15 cellular contexts compared by ENCODE assay signal in the genomic region with DNA sequence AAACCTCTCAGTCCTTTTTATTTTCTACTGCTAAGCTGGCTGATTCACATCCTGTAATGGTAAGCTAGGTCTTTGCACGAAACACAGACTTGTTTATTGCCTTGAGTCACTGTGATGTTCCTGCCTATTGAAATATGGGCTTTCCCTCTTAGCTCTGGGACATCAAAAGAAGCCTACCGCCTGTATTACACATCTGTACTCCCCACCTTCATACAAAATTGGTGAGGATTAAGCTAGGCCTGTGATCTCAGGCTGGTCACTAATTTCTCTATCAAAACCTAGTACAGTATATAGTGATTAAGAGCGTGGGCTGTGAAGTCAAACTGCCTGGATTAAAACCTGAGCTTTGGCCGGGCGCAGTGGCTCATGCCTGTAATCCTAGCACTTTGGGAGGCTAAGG.
A peak's percentile ranks its signal among the peaks of the same experiment; 100 is the strongest.
DNase-seq lines count a peak whose midpoint lies in the region; ATAC-seq, FAIRE-seq and TF ChIP-seq lines count a peak whose summit lies in the region.
"Had no signal": no experiment of that assay in that cellular context is flagged by ENCODE, and none has a peak within 500 bp of the region (broad histone marks: within the 10 kb centered on the region; RNA-seq: fewer than 3 reads in every experiment).

No MANE protein-coding gene starts in this region.

- peaks cover 7% of the 10 kb centered on the region for H3K4me1 ChIP-seq in astrocyte (ENCODE audit: insufficient read depth, low read length)
- H3K4me1 ChIP-seq in PC-9 (replicated peaks; ENCODE audit: insufficient read depth) = peaks cover 9% of the 10 kb centered on the region

- H4K20me1 ChIP-seq in astrocyte (ENCODE audit: insufficient read depth, low read length) = no peaks in the 10 kb centered on the region
- peaks cover 10% of the 10 kb centered on the region; the same call in 1 of the 2 replicates for H4K20me1 ChIP-seq in PC-9 (ENCODE audit: insufficient read depth)

- H3K27me3 ChIP-seq in astrocyte (ENCODE audit: insufficient read depth, low read length) (no peaks in the 10 kb centered on the region), PC-9 (ENCODE audit: insufficient read depth, low read depth) (no peaks in the 10 kb centered on the region)
- H3K27me3 ChIP-seq: suprapubic skin had no signal

- peak; percentile 59 for FAIRE-seq in astrocyte (lab: Jason Lieb, UNC)
- FAIRE-seq: colon, GM18507 had no signal

- ATAC-seq in left colon = peak; percentile 87

- no peaks in the 10 kb centered on the region for H3K9me2 ChIP-seq in PC-9 (ENCODE audit: insufficient read depth)

- peak; percentile 84 for DNase-seq in AG08395 (ENCODE audit: low spot score)
- no peak for DNase-seq in HEK293T (ENCODE audit: extremely low spot score)
- DNase-seq in astrocyte (ENCODE audit: low read depth) = peak; percentile 68
- no peak for DNase-seq in left colon
- no peak for DNase-seq in NCI-H524 treated with DMSO at 0.1 percent for 48 hours (lab: John Stamatoyannopoulos, UW)
- no peak for DNase-seq in posterior cingulate gyrus
- no peak for DNase-seq in NCI-H446 treated with DMSO at 0.1 percent for 48 hours (lab: John Stamatoyannopoulos, UW)
- DNase-seq in PC-9 = no peak
- DNase-seq: activated effector memory CD4-positive, alpha-beta T cell treated with anti-CD3 and anti-CD28 coated beads, Interleukin-2, amount 50 U/mL, for 16 hours; Right ventricle myocardium superior had no signal

- intact Hi-C loops in left colon (cut with DNase I, micrococcal nuclease) = no loop called here
- intact Hi-C loops in posterior cingulate gyrus (cut with DNase I) = no loop called here
- intact Hi-C loops in PC-9 (cut with micrococcal nuclease; ENCODE audit: unreplicated experiment) = no loop called here

- peaks cover 58% of the 10 kb centered on the region for H3K4me1 Mint-ChIP-seq in astrocyte (ENCODE audit: low read depth, unreplicated experiment)

- no peaks in the 10 kb centered on the region for H3K79me2 ChIP-seq in astrocyte (ENCODE audit: insufficient read depth, low read length)
- H3K79me2 ChIP-seq in PC-9 (ENCODE audit: low read depth) = peaks cover 4% of the 10 kb centered on the region
- H3K79me2 ChIP-seq: parathyroid adenoma had no signal

- CTCF ChIA-PET in HEK293T (lab: Yijun Ruan, JAX) (interaction anchor here (0.6 to 1.4 kb wide), 5 partner anchors 14 to 174 kb away, joined by 3 to 4 read pairs (median 3); no protein-coding TSS in a partner anchor), PC-9 (lab: Charles Lee) (interaction anchor here (0.6 to 0.7 kb wide), 2 partner anchors 26 to 165 kb away, joined by 4 to 9 read pairs; no protein-coding TSS in a partner anchor)

- H3K36me3 ChIP-seq in astrocyte (ENCODE audit: insufficient read depth, low read length) (no peaks in the 10 kb centered on the region), PC-9 (ENCODE audit: low read depth) (no peaks in the 10 kb centered on the region)
- H3K36me3 ChIP-seq: suprapubic skin had no signal

- H3K27ac Mint-ChIP-seq in astrocyte (ENCODE audit: unreplicated experiment) = peak overlapping the region; percentile 95

- H3K4me2 ChIP-seq in astrocyte (ENCODE audit: low read length) (peak overlapping the region; percentile 12), PC-9 (no peak overlapping the region)
- H3K4me2 ChIP-seq: KMS-11 had no signal

- no peaks in the 10 kb centered on the region for H3K9me3 Mint-ChIP-seq in astrocyte (ENCODE audit: unreplicated experiment)

- no peak overlapping the region for H3K4me3 Mint-ChIP-seq in astrocyte (ENCODE audit: unreplicated experiment)

- H2AFZ ChIP-seq in astrocyte (ENCODE audit: low read depth, low read length) (no peak overlapping the region), PC-9 (no peak overlapping the region)
- H2AFZ ChIP-seq: parathyroid adenoma had no signal

- H3K9me3 ChIP-seq in astrocyte (ENCODE audit: insufficient read depth, low read depth, low read length) (no peaks in the 10 kb centered on the region), PC-9 (ENCODE audit: insufficient read depth, low read depth) (no peaks in the 10 kb centered on the region)
- H3K9me3 ChIP-seq: suprapubic skin had no signal

- no peaks in the 10 kb centered on the region for H3K36me3 Mint-ChIP-seq in astrocyte (ENCODE audit: low read depth, unreplicated experiment)

- POLR2A ChIA-PET in HEK293T (lab: Yijun Ruan, JAX) (interaction anchor here (0.8 kb wide), 1 partner anchor 78 kb away, joined by 3 read pairs; no protein-coding TSS in a partner anchor), PC-9 (lab: Charles Lee; ENCODE audit: unreplicated experiment) (interaction anchor here (0.5 kb wide), 1 partner anchor 1177 kb away, joined by 3 read pairs; no protein-coding TSS in a partner anchor)

- no peak overlapping the region for H3K9ac ChIP-seq in astrocyte (ENCODE audit: low read length)
- H3K9ac ChIP-seq: KMS-11, parathyroid adenoma had no signal

- H3K27ac ChIP-seq in astrocyte (ENCODE audit: low read depth, low read length) (peak overlapping the region; percentile 7), PC-9 (no peak overlapping the region)
- H3K27ac ChIP-seq: KMS-11, parathyroid adenoma, suprapubic skin had no signal

- BruUV-seq in PC-9 (replicated peaks; lab: Mats Ljungman, UMichigan) = no TSS peak

- H3K4me3 ChIP-seq in astrocyte (ENCODE audit: insufficient read depth, low read depth, low read length) (no peak overlapping the region), PC-9 (no peak overlapping the region)
- H3K4me3 ChIP-seq: suprapubic skin had no signal

- TF ChIP-seq CTCF in astrocyte (IDR thresholded peaks at IDR 0.05; ENCODE audit: insufficient read depth, low read depth, low read length) (no peak), PC-9 (conservative IDR thresholded peaks at IDR 0.05) (no peak)

- no peaks in the 10 kb centered on the region for H3K27me3 Mint-ChIP-seq in astrocyte (ENCODE audit: low read depth, unreplicated experiment)

- no peaks in the 10 kb centered on the region for H3F3A ChIP-seq in PC-9 (ENCODE audit: insufficient read depth, low read depth)

TF ChIP-seq in HEK293T, 16 proteins besides CTCF, POLR2A, EP300 and RAD21:
- peak; percentile 74; the same call in 1 of the 2 replicates for TF ChIP-seq ARNT (IDR thresholded peaks at IDR 0.05)
- no peak for TF ChIP-seq ZNF384 (IDR thresholded peaks at IDR 0.05)

Comparison
In these comparisons a context has a peak if more than half of its experiments do, and no peak if none do; other contexts are left out.
1. DNase-seq: peak in AG08395 (single experiment) and astrocyte (single experiment); none in HEK293T (single experiment), left colon (0 of 2), NCI-H524 treated with DMSO at 0.1 percent for 48 hours (single experiment), posterior cingulate gyrus (0 of 10), NCI-H446 treated with DMSO at 0.1 percent for 48 hours (single experiment) and PC-9 (0 of 2).